16 cellular contexts compared by ENCODE assay signal in the genomic region with DNA sequence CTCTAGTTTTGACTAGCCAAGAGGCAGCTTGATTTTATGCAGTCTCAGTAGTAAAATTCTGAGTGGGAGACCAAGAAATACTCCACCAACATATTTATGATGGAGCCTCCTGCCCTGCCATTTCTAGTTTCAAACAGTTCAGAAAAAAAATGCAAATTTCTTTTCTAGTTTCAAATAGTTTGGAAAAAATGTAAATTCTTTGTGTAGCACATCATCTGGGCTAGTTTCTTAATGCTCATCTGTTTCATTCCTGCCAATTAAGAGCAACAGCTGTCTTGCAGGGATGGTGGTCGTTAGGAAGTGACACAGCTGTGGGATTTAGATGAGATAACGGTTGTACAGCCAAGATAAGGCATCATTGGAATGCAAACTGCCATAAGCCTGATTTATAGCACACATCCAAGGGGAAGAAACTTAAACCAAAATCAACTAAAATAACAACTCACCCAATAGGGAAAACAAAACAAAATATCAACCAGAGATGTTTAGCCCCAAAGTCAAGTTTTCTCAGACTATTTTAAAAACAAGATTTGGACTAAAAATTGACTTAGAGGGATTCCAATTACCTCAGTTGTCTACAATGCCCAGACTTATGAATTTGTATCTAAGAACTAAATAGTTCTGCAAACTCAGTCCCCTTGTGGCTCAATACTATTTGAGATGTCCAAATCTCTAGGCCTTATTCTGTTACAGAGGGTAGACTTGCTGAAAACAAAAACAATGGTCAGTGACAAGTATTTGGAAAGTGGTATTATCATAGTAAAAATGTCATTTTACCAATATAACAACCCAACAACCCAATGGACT.
DNase-seq lines count a peak whose midpoint lies in the region; ATAC-seq and TF ChIP-seq lines count a peak whose summit lies in the region.
"Had no signal": no experiment of that assay in that cellular context is flagged by ENCODE, and none has a peak within 500 bp of the region (broad histone marks: within the 10 kb centered on the region; RNA-seq: fewer than 3 reads in every experiment).

No MANE protein-coding gene starts in this region.

- peak; percentile 80 for DNase-seq in A172 (ENCODE audit: low spot score)
- DNase-seq in KBM-7 = peak; percentile 31
- peak; percentile 14 for DNase-seq in fibroblast of mammary gland (ENCODE audit: low read depth)
- no peak for DNase-seq in NCI-H69 (lab: John Stamatoyannopoulos, UW)
- no peak for DNase-seq in NCI-H187 treated with DMSO at 0.1 percent for 48 hours (lab: John Stamatoyannopoulos, UW)
- DNase-seq in NCI-H446 (lab: John Stamatoyannopoulos, UW) = no peak
- DNase-seq: ACHN; activated CD8-positive, alpha-beta T cell treated with anti-CD3 and anti-CD28 coated beads, Interleukin-2, amount 10 ng/mL, durations not matched to agents 7 days and 5 days; activated naive CD4-positive, alpha-beta T cell treated with anti-CD3 and anti-CD28 coated beads, Interleukin-2, amount 10 ng/mL, durations not matched to agents 7 days and 5 days; DMS79 treated with DMSO at 0.1 percent for 48 hours; NCI-H2029; spleen; thyroid gland had no signal

- H3K4me3 ChIP-seq in fibroblast of mammary gland (ENCODE audit: control insufficient read depth, low read depth, low read length) = no peak overlapping the region
- H3K4me3 ChIP-seq: gastroesophageal sphincter, spleen, thyroid gland had no signal

- TF ChIP-seq CTCF in fibroblast of mammary gland (conservative IDR thresholded peaks at IDR 0.05; ENCODE audit: control insufficient read depth, insufficient read depth, low read depth, low read length) = no peak

- ATAC-seq in GM19351 (IDR thresholded peaks at IDR 0.05; ENCODE audit: unreplicated experiment) (peak; percentile 55), GM21737 (IDR thresholded peaks at IDR 0.05; ENCODE audit: unreplicated experiment) (no peak)
- ATAC-seq: activated CD8-positive, alpha-beta T cell treated with anti-CD3 and anti-CD28 coated beads, Interleukin-2, amount 10 ng/mL, durations not matched to agents 7 days and 5 days; gastroesophageal sphincter had no signal

- in situ Hi-C loops in KBM-7 (cut with MboI; ENCODE audit: low pct_unique_long_range_greater_than_20kb, low sequenced_read_pairs) = no loop called here

Comparison
In these comparisons a context has a peak if more than half of its experiments do, and no peak if none do; other contexts are left out.
1. DNase-seq: peak in A172 (single experiment), KBM-7 (single experiment) and fibroblast of mammary gland (single experiment); none in NCI-H69 (single experiment), NCI-H187 treated with DMSO at 0.1 percent for 48 hours (single experiment) and NCI-H446 (0 of 2).